In the genomic region with DNA sequence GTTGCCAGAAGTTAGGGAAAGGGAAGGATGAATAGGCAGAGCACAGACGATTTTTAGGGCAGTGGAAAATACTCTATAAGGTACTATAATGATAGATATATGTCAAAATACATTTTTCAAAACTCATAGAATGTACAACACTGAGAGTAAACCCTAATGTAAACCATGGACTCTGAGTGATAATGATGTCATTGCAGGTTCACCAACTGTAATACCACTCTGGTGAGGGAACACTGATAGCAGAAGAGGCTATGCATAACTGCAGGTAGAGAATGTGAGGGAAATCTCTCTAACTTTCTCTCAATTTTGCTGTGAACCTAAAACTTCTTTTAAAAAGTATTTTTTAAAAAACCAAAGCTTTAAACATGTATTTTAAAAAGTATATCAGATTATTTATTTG, we compare ENCODE assay signal across 2 cellular contexts.
A peak's percentile ranks its signal among the peaks of the same experiment; 100 is the strongest.
TF ChIP-seq lines count a peak whose summit lies in the region.

No MANE protein-coding gene starts in this region.

TF ChIP-seq in HepG2, 621 proteins besides CTCF, POLR2A, EP300 and RAD21:
- TF ChIP-seq FOXP1 (IDR thresholded peaks at IDR 0.05): no peak
- no peak for TF ChIP-seq FOXP1 (CRISPR knock-in tag; IDR thresholded peaks at IDR 0.05)
- TF ChIP-seq, protein P1, sequence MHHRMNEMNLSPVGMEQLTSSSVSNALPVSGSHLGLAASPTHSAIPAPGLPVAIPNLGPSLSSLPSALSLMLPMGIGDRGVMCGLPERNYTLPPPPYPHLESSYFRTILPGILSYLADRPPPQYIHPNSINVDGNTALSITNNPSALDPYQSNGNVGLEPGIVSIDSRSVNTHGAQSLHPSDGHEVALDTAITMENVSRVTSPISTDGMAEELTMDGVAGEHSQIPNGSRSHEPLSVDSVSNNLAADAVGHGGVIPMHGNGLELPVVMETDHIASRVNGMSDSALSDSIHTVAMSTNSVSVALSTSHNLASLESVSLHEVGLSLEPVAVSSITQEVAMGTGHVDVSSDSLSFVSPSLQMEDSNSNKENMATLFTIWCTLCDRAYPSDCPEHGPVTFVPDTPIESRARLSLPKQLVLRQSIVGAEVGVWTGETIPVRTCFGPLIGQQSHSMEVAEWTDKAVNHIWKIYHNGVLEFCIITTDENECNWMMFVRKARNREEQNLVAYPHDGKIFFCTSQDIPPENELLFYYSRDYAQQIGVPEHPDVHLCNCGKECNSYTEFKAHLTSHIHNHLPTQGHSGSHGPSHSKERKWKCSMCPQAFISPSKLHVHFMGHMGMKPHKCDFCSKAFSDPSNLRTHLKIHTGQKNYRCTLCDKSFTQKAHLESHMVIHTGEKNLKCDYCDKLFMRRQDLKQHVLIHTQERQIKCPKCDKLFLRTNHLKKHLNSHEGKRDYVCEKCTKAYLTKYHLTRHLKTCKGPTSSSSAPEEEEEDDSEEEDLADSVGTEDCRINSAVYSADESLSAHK (CRISPR knock-in tag; IDR thresholded peaks at IDR 0.05; ENCODE audit: borderline replicate concordance): no peak
- TF ChIP-seq ATF7 (IDR thresholded peaks at IDR 0.05): peak; percentile 45
- no peak for TF ChIP-seq ATF7 (CRISPR knock-in tag; IDR thresholded peaks at IDR 0.05)

TF ChIP-seq in GM12878, 131 proteins besides CTCF, POLR2A, EP300 and RAD21:
- TF ChIP-seq JUNB (IDR thresholded peaks at IDR 0.05) (no peak), PAX8 (IDR thresholded peaks at IDR 0.05) (no peak), HDAC6 (IDR thresholded peaks at IDR 0.05; ENCODE audit: unreplicated experiment) (no peak), ESRRA (IDR thresholded peaks at IDR 0.05; ENCODE audit: low read length) (no peak), WRNIP1 (IDR thresholded peaks at IDR 0.05; ENCODE audit: borderline replicate concordance, low read depth, low read length) (no peak), NR2F1 (conservative IDR thresholded peaks at IDR 0.05) (no peak), NFIC (IDR thresholded peaks at IDR 0.05; ENCODE audit: low read depth, low read length) (no peak), POLR2AphosphoS2 (IDR thresholded peaks at IDR 0.05; ENCODE audit: low read depth, low read length) (no peak), EED (IDR thresholded peaks at IDR 0.05; ENCODE audit: low read depth) (no peak)
- TF ChIP-seq, protein P2, sequence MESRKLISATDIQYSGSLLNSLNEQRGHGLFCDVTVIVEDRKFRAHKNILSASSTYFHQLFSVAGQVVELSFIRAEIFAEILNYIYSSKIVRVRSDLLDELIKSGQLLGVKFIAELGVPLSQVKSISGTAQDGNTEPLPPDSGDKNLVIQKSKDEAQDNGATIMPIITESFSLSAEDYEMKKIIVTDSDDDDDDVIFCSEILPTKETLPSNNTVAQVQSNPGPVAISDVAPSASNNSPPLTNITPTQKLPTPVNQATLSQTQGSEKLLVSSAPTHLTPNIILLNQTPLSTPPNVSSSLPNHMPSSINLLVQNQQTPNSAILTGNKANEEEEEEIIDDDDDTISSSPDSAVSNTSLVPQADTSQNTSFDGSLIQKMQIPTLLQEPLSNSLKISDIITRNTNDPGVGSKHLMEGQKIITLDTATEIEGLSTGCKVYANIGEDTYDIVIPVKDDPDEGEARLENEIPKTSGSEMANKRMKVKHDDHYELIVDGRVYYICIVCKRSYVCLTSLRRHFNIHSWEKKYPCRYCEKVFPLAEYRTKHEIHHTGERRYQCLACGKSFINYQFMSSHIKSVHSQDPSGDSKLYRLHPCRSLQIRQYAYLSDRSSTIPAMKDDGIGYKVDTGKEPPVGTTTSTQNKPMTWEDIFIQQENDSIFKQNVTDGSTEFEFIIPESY (IDR thresholded peaks at IDR 0.05): no peak
- TF ChIP-seq, protein P3, sequence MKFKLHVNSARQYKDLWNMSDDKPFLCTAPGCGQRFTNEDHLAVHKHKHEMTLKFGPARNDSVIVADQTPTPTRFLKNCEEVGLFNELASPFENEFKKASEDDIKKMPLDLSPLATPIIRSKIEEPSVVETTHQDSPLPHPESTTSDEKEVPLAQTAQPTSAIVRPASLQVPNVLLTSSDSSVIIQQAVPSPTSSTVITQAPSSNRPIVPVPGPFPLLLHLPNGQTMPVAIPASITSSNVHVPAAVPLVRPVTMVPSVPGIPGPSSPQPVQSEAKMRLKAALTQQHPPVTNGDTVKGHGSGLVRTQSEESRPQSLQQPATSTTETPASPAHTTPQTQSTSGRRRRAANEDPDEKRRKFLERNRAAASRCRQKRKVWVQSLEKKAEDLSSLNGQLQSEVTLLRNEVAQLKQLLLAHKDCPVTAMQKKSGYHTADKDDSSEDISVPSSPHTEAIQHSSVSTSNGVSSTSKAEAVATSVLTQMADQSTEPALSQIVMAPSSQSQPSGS (IDR thresholded peaks at IDR 0.05; ENCODE audit: low read length): no peak
- TF ChIP-seq, protein P4, sequence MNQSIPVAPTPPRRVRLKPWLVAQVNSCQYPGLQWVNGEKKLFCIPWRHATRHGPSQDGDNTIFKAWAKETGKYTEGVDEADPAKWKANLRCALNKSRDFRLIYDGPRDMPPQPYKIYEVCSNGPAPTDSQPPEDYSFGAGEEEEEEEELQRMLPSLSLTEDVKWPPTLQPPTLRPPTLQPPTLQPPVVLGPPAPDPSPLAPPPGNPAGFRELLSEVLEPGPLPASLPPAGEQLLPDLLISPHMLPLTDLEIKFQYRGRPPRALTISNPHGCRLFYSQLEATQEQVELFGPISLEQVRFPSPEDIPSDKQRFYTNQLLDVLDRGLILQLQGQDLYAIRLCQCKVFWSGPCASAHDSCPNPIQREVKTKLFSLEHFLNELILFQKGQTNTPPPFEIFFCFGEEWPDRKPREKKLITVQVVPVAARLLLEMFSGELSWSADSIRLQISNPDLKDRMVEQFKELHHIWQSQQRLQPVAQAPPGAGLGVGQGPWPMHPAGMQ (IDR thresholded peaks at IDR 0.05; ENCODE audit: borderline replicate concordance): no peak
